Comparison of ENCODE assay signal across 18 cellular contexts in the genomic region with DNA sequence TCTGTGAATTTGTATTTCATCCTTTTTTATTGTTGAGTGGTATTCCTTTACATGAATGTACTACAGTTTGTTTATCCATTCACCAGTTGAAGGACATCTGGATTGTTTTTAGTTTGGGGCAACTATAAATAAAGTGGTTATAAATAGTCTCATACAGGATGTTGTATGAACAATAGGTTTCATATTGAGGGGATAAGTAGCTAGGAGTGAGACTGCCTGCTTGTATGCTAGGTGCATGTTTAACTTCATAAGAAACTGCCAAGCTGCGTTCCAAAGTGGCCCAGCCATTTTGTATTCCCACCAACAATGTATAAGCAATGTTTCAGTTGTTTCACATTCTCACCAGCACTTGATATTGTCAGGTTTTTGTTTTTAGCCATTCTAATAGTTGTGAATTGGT. TPM values are rescaled to one million over a fixed set of nuclear protein-coding genes. Genes with fewer than 3 reads are reported as not detected.
DNase-seq lines count a peak whose midpoint lies in the region; ATAC-seq, FAIRE-seq and TF ChIP-seq lines count a peak whose summit lies in the region.
"Had no signal": no experiment of that assay in that cellular context is flagged by ENCODE, and none has a peak within 500 bp of the region (broad histone marks: within the 10 kb centered on the region; RNA-seq: fewer than 3 reads in every experiment).

No MANE protein-coding gene starts in this region.

- no peak for TF ChIP-seq RAD21 in HepG2 (CRISPR knock-in tag; IDR thresholded peaks at IDR 0.05)

- no peaks in the 10 kb centered on the region for H3K27me3 ChIP-seq in HepG2 (ENCODE audit: control insufficient read depth in 1 of 2, insufficient read depth in 2 of 2, low read length in 2 of 2)
- no peaks in the 10 kb centered on the region for H3K27me3 ChIP-seq in right lobe of liver
- H3K27me3 ChIP-seq: BLaER1 treated with 17β-estradiol and CSF1 and Interleukin-3, amounts not matched to agents 10 nM and 100 nM had no signal

- intact Hi-C loops in HepG2 (cut with micrococcal nuclease; ENCODE audit: unreplicated experiment) (no loop called here), right lobe of liver (cut with DNase I) (no loop called here)
- intact Hi-C loops in activated T-helper 2 cell treated with anti-CD3 and anti-CD28 coated beads, Interferon-gamma antibody, Interleukin-2, Interleukin-4, amounts not matched to agents 10 μg/mL and 5 μg/mL and 100 μg/mL, durations not matched to agents 14 hours and 24 hours and 36 hours (cut with micrococcal nuclease): no loop called here

- H3K36me3 ChIP-seq in HepG2 (replicated peaks in 1 of 2; ENCODE audit: control insufficient read depth in 1 of 2, insufficient read depth in 2 of 2, low read length in 2 of 2): no peaks in the 10 kb centered on the region
- H3K36me3 ChIP-seq in right lobe of liver: no peaks in the 10 kb centered on the region

- H3K27me3 Mint-ChIP-seq in activated T-helper 2 cell treated with anti-CD3 and anti-CD28 coated beads, Interferon-gamma antibody, Interleukin-2, Interleukin-4, amounts not matched to agents 10 μg/mL and 5 μg/mL and 100 μg/mL, durations not matched to agents 14 hours and 24 hours and 36 hours (ENCODE audit: low read depth): no peaks in the 10 kb centered on the region

- peaks cover 75% of the 10 kb centered on the region for H3K36me3 Mint-ChIP-seq in activated T-helper 2 cell treated with anti-CD3 and anti-CD28 coated beads, Interferon-gamma antibody, Interleukin-2, Interleukin-4, amounts not matched to agents 10 μg/mL and 5 μg/mL and 100 μg/mL, durations not matched to agents 14 hours and 24 hours and 36 hours (ENCODE audit: low read depth)

- no peak overlapping the region for H3K9ac ChIP-seq in HepG2 (ENCODE audit: insufficient read depth, low read depth, low read length)
- H3K9ac ChIP-seq: BLaER1 treated with 17β-estradiol and CSF1 and Interleukin-3, amounts not matched to agents 10 nM and 100 nM had no signal

- no peak for ATAC-seq in HepG2
- no peak for ATAC-seq in right lobe of liver
- ATAC-seq in HG02623 (IDR thresholded peaks at IDR 0.05; ENCODE audit: unreplicated experiment): no peak
- ATAC-seq: A549; CD8-positive, alpha-beta T cell had no signal

- H3K79me2 ChIP-seq in HepG2 (ENCODE audit: insufficient read depth, low read length): no peaks in the 10 kb centered on the region

- no peaks in the 10 kb centered on the region for H4K20me1 ChIP-seq in HepG2 (ENCODE audit: insufficient read depth, low read length)
- H4K20me1 ChIP-seq: BLaER1 treated with 17β-estradiol and CSF1 and Interleukin-3, amounts not matched to agents 10 nM and 100 nM had no signal

- peaks cover 33% of the 10 kb centered on the region for H3K4me1 Mint-ChIP-seq in activated T-helper 2 cell treated with anti-CD3 and anti-CD28 coated beads, Interferon-gamma antibody, Interleukin-2, Interleukin-4, amounts not matched to agents 10 μg/mL and 5 μg/mL and 100 μg/mL, durations not matched to agents 14 hours and 24 hours and 36 hours (ENCODE audit: low read depth)
- H3K4me1 Mint-ChIP-seq: H9 had no signal

- TF ChIP-seq POLR2A in HepG2 (IDR thresholded peaks at IDR 0.05; ENCODE audit: insufficient read depth in 1 of 2, low read depth in 2 of 2, low read length in 2 of 2): no peak
- no peak for TF ChIP-seq POLR2A in right lobe of liver (IDR thresholded peaks at IDR 0.05)
- no peak for TF ChIP-seq POLR2A in H54 (IDR thresholded peaks at IDR 0.05; ENCODE audit: low read depth, low read length)

- H2AFZ ChIP-seq in HepG2 (ENCODE audit: low read length): no peak overlapping the region

- FAIRE-seq in HepG2 (lab: Jason Lieb, UNC) (no peak), H54 (lab: Jason Lieb, UNC) (peak; percentile 43), RCC 7860 (lab: Jason Lieb, UNC) (no peak)
- FAIRE-seq: A549 had no signal

- BruUV-seq in HepG2 (replicated peaks; lab: Mats Ljungman, UMichigan): no TSS peak

- TF ChIP-seq EP300 in HepG2 (IDR thresholded peaks at IDR 0.05; ENCODE audit: low read depth in 2 of 2, low read length in 2 of 2): no peak
- no peak for TF ChIP-seq EP300 in HepG2 (CRISPR knock-in tag; IDR thresholded peaks at IDR 0.05; ENCODE audit: borderline replicate concordance)

- no peak overlapping the region for H3K27ac ChIP-seq in HepG2 (ENCODE audit: extremely low read length, insufficient read depth, low read length)
- H3K27ac ChIP-seq in right lobe of liver: no peak overlapping the region
- H3K27ac ChIP-seq: A549; BLaER1 treated with 17β-estradiol and CSF1 and Interleukin-3, amounts not matched to agents 10 nM and 100 nM had no signal

- WGBS in HepG2 (ENCODE audit: low lambda C conversion rate): 18% methylated on average over 1 of the region's 1 CpG
- 19% methylated on average over 1 of the region's 1 CpG for WGBS in right lobe of liver (ENCODE audit: insufficient coverage, low coverage, low lambda C conversion rate, missing lambda C conversion rate)

- peak overlapping the region; percentile 30 for H3K27ac Mint-ChIP-seq in activated T-helper 2 cell treated with anti-CD3 and anti-CD28 coated beads, Interferon-gamma antibody, Interleukin-2, Interleukin-4, amounts not matched to agents 10 μg/mL and 5 μg/mL and 100 μg/mL, durations not matched to agents 14 hours and 24 hours and 36 hours
- H3K27ac Mint-ChIP-seq: CD8-positive, alpha-beta T cell; H9 had no signal

- in situ Hi-C loops in HepG2 (cut with HindIII; ENCODE audit: extremely low pct_ligation_motif_present, low pct_unique_long_range_greater_than_20kb): no loop called here

- no peak for DNase-seq in HepG2 (ENCODE audit: low spot score)
- DNase-seq in right lobe of liver: no peak
- no peak for DNase-seq in H54 (ENCODE audit: insufficient read length, low spot score)
- no peak for DNase-seq in activated T-helper 2 cell treated with anti-CD3 and anti-CD28 coated beads, Interferon-gamma antibody, Interleukin-2, Interleukin-4, amounts not matched to agents 10 μg/mL and 5 μg/mL and 100 μg/mL, durations not matched to agents 14 hours and 24 hours and 36 hours (ENCODE audit: low spot score)
- DNase-seq in COLO668 (lab: John Stamatoyannopoulos, UW; ENCODE audit: unreplicated experiment): no peak
- no peak for DNase-seq in RCC 7860 (ENCODE audit: low spot score)
- DNase-seq: CD8-positive, alpha-beta T cell; COR-L47; DMS 273 treated with DMSO at 0.1 percent for 48 hours; DMS53; DND-41; EL; GOT3; H9; KG1 had no signal

- POLR2A ChIA-PET in HepG2 (lab: Yijun Ruan, JAX): no interaction called here

- H3K9me3 Mint-ChIP-seq in activated T-helper 2 cell treated with anti-CD3 and anti-CD28 coated beads, Interferon-gamma antibody, Interleukin-2, Interleukin-4, amounts not matched to agents 10 μg/mL and 5 μg/mL and 100 μg/mL, durations not matched to agents 14 hours and 24 hours and 36 hours: no peaks in the 10 kb centered on the region
- H3K9me3 Mint-ChIP-seq: CD8-positive, alpha-beta T cell; H9 had no signal

- no peak overlapping the region for H3K4me2 ChIP-seq in HepG2 (ENCODE audit: low read depth, low read length)
- H3K4me2 ChIP-seq: A549 had no signal

- no peaks in the 10 kb centered on the region for H3K9me3 ChIP-seq in HepG2 (ENCODE audit: low read length)
- H3K9me3 ChIP-seq in right lobe of liver: no peaks in the 10 kb centered on the region
- H3K9me3 ChIP-seq: A549 had no signal

- no peak overlapping the region for H3K4me3 Mint-ChIP-seq in activated T-helper 2 cell treated with anti-CD3 and anti-CD28 coated beads, Interferon-gamma antibody, Interleukin-2, Interleukin-4, amounts not matched to agents 10 μg/mL and 5 μg/mL and 100 μg/mL, durations not matched to agents 14 hours and 24 hours and 36 hours (ENCODE audit: low read depth)
- H3K4me3 Mint-ChIP-seq: CD8-positive, alpha-beta T cell; H9 had no signal

- no peaks in the 10 kb centered on the region for H3K4me1 ChIP-seq in HepG2 (ENCODE audit: insufficient read depth, low read length)
- no peaks in the 10 kb centered on the region for H3K4me1 ChIP-seq in right lobe of liver
- H3K4me1 ChIP-seq: A549 had no signal

- H3K4me3 ChIP-seq in HepG2 (replicated peaks in 1 of 3; ENCODE audit: insufficient read depth in 1 of 3, low read depth in 2 of 3, low read length in 3 of 3): no peak overlapping the region
- H3K4me3 ChIP-seq in right lobe of liver: no peak overlapping the region
- H3K4me3 ChIP-seq: A549; BLaER1 treated with 17β-estradiol and CSF1 and Interleukin-3, amounts not matched to agents 10 nM and 100 nM had no signal

- TF ChIP-seq CTCF in HepG2 (CRISPR knock-in tag; IDR thresholded peaks at IDR 0.05): no peak
- TF ChIP-seq CTCF in right lobe of liver (IDR thresholded peaks at IDR 0.05): no peak

- CTCF ChIA-PET in HepG2 (lab: Yijun Ruan, JAX; ENCODE audit: low intra/inter-chr PET ratio, low total read pairs): no interaction called here

TF ChIP-seq in HepG2, 621 proteins besides CTCF, POLR2A, EP300 and RAD21 (continues in another document):
- no peak for TF ChIP-seq ZNF431 (CRISPR knock-in tag; IDR thresholded peaks at IDR 0.05; ENCODE audit: borderline replicate concordance, low read depth)

RNA-seq across cellular contexts. Expression of a gene that starts 21.5 kb away (rescaled TPM):
- 0.36 and 0.40 TPM in 2 replicates for total RNA-seq in HepG2 (2016; rRNA removed; fragmentation: Illumina TruSeq; extraction: Trizol)
- 0.35 TPM in 1 of 2 replicates, not detected in the other for total RNA-seq in HepG2 (2016; cell fraction: cytosol; rRNA removed; fragmentation: Illumina TruSeq; extraction: Trizol; ENCODE audit: low read depth)
- 0.22 and 0.49 TPM in 2 replicates for total RNA-seq in HepG2 (2016; cell fraction: insoluble cytoplasmic fraction; rRNA removed; fragmentation: Illumina TruSeq; extraction: Trizol)
- 0.24 and 0.34 TPM in 2 replicates for total RNA-seq in HepG2 (2016; cell fraction: membrane; rRNA removed; fragmentation: Illumina TruSeq; extraction: Trizol)
- total RNA-seq in HepG2 (2016; cell fraction: nucleus; rRNA removed; fragmentation: Illumina TruSeq; extraction: Trizol): 0.34 and 0.66 TPM in 2 replicates
- 0.04 and 0.08 TPM in 2 replicates for polyA plus RNA-seq in HepG2 (2011; rRNA removed)
- 0.07 and 0.15 TPM in 2 replicates for polyA plus RNA-seq in HepG2 (2011; cell fraction: cytosol; rRNA removed)
- 0.03 TPM in 1 of 2 replicates, not detected in the other for polyA plus RNA-seq in HepG2 (2011; cell fraction: nucleus; rRNA removed)
- 0.05 and 0.07 TPM in 2 replicates for polyA plus RNA-seq in HepG2 (2012)
- polyA plus RNA-seq in HepG2 (2016; cell fraction: cytosol; fragmentation: Illumina TruSeq; extraction: Trizol; ENCODE audit: low read depth): 0.03 and 0.05 TPM in 2 replicates
- 0.14 and 0.72 TPM in 2 replicates for polyA plus RNA-seq in HepG2 (2016; cell fraction: insoluble cytoplasmic fraction; fragmentation: Illumina TruSeq; extraction: Trizol; ENCODE audit: low read depth)
- 0.08 and 0.09 TPM in 2 replicates for polyA plus RNA-seq in HepG2 (2016; cell fraction: membrane; fragmentation: Illumina TruSeq; extraction: Trizol; ENCODE audit: low read depth)
- 0.21 and 0.40 TPM in 2 replicates for polyA plus RNA-seq in HepG2 (2016; cell fraction: nucleus; fragmentation: Illumina TruSeq; extraction: Trizol; ENCODE audit: insufficient read depth, low read depth)
- polyA minus RNA-seq in HepG2 (2011; rRNA and poly(A)+ RNA removed; ENCODE audit: low replicate concordance): 12.8 TPM in 1 of 2 replicates, not detected in the other
- not detected in 2 replicates for polyA minus RNA-seq in HepG2 (2011; cell fraction: cytosol; rRNA and poly(A)+ RNA removed)
- polyA minus RNA-seq in HepG2 (2011; cell fraction: nucleus; rRNA and poly(A)+ RNA removed): 0.13 TPM in 1 of 2 replicates, not detected in the other
- 1 to 10 TPM in 3 of 6 experiments, under 1 TPM in 3; 0.66 to 1.7 (median 1.2) TPM for total RNA-seq in right lobe of liver
- 17.0 and 20.9 TPM in 2 replicates for total RNA-seq in activated T-helper 2 cell treated with anti-CD3 and anti-CD28 coated beads, Interferon-gamma antibody, Interleukin-2, Interleukin-4, amounts not matched to agents 10 μg/mL and 5 μg/mL and 100 μg/mL, durations not matched to agents 14 hours and 24 hours and 36 hours
